Comparison of ENCODE assay signal across 1 cellular context in the genomic region with DNA sequence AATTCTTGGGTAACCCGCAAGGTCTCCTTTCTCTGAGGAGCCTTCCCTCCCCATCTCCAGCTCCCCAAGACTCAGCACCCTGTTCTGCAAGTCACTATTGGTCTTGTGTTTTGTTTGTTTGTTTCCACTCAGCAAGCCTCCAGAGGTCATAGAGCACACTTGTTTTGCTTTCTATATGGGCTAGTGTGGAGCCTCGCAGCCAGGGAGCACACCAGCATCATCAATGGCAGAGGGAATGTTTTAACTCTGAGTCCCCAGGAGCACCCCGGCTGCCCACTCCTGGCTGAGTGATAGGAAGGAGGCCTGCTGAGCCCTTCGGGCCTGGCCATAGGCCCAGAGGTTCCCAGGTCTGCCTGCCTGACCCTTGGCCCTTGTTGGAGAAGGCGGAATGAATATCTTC.
TF ChIP-seq lines count a peak whose summit lies in the region.

No MANE protein-coding gene starts in this region.

TF ChIP-seq in WTC11, 78 proteins besides CTCF, POLR2A, EP300 and RAD21 (continued from another document):
- no peak for TF ChIP-seq JUN (CRISPR knock-in tag; IDR thresholded peaks at IDR 0.05)
- TF ChIP-seq NFYB (CRISPR knock-in tag; conservative IDR thresholded peaks at IDR 0.05; ENCODE audit: low read depth) = no peak
- TF ChIP-seq NR3C1 (CRISPR knock-in tag; conservative IDR thresholded peaks at IDR 0.05; ENCODE audit: low read depth) = no peak
- TF ChIP-seq FOXP1 (CRISPR knock-in tag; IDR thresholded peaks at IDR 0.05; ENCODE audit: borderline replicate concordance) = no peak
- TF ChIP-seq EMX1 (CRISPR knock-in tag; IDR thresholded peaks at IDR 0.05) = no peak
- TF ChIP-seq, protein P1, sequence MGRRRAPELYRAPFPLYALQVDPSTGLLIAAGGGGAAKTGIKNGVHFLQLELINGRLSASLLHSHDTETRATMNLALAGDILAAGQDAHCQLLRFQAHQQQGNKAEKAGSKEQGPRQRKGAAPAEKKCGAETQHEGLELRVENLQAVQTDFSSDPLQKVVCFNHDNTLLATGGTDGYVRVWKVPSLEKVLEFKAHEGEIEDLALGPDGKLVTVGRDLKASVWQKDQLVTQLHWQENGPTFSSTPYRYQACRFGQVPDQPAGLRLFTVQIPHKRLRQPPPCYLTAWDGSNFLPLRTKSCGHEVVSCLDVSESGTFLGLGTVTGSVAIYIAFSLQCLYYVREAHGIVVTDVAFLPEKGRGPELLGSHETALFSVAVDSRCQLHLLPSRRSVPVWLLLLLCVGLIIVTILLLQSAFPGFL (CRISPR knock-in tag; IDR thresholded peaks at IDR 0.05; ENCODE audit: borderline replicate concordance) = no peak
- no peak for TF ChIP-seq ZNF317 (CRISPR knock-in tag; IDR thresholded peaks at IDR 0.05; ENCODE audit: borderline replicate concordance, low read depth)
- TF ChIP-seq ETV6 (CRISPR knock-in tag; IDR thresholded peaks at IDR 0.05) = no peak
- TF ChIP-seq, protein P2, sequence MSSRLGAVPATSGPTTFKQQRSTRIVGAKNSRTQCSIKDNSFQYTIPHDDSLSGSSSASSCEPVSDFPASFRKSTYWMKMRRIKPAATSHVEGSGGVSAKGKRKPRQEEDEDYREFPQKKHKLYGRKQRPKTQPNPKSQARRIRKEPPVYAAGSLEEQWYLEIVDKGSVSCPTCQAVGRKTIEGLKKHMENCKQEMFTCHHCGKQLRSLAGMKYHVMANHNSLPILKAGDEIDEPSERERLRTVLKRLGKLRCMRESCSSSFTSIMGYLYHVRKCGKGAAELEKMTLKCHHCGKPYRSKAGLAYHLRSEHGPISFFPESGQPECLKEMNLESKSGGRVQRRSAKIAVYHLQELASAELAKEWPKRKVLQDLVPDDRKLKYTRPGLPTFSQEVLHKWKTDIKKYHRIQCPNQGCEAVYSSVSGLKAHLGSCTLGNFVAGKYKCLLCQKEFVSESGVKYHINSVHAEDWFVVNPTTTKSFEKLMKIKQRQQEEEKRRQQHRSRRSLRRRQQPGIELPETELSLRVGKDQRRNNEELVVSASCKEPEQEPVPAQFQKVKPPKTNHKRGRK (CRISPR knock-in tag; IDR thresholded peaks at IDR 0.05; ENCODE audit: borderline replicate concordance) = no peak
- no peak for TF ChIP-seq ELF4 (CRISPR knock-in tag; IDR thresholded peaks at IDR 0.05; ENCODE audit: low read depth)
- TF ChIP-seq FOXK1 (CRISPR knock-in tag; IDR thresholded peaks at IDR 0.05) = no peak
- TF ChIP-seq ATF3 (CRISPR knock-in tag; conservative IDR thresholded peaks at IDR 0.05) = no peak
- TF ChIP-seq AR (CRISPR knock-in tag; IDR thresholded peaks at IDR 0.05) = no peak
- no peak for TF ChIP-seq NR1H2 (CRISPR knock-in tag; IDR thresholded peaks at IDR 0.05)
TF ChIP-seq in WTC11: peak in this region for 0.
